Comparison of ENCODE assay signal across 32 cellular contexts in genomic region chr6:7452898-7453297, GRCh38.
"Had no signal": no experiment of that assay in that cellular context is flagged by ENCODE, and none has a peak within 500 bp of the region (broad histone marks: within the 10 kb centered on the region; RNA-seq: fewer than 3 reads in every experiment).

No MANE protein-coding gene starts in this region.

- DNase-seq: activated CD4-positive, alpha-beta memory T cell treated with anti-CD3 and anti-CD28 coated beads, Interleukin-2, amount 10 ng/mL, durations not matched to agents 7 days and 5 days; activated CD4-positive, alpha-beta T cell treated with anti-CD3 and anti-CD28 coated beads for 1 hour; activated CD4-positive, alpha-beta T cell treated with anti-CD3 and anti-CD28 coated beads for 36 hours; activated CD4-positive, alpha-beta T cell treated with anti-CD3 and anti-CD28 coated beads for 48 hours; activated CD4-positive, alpha-beta T cell treated with anti-CD3 and anti-CD28 coated beads, Interleukin-2, amount 10 ng/mL, durations not matched to agents 7 days and 5 days; activated CD4-positive, alpha-beta T cell treated with anti-CD3 and anti-CD28 coated beads, Interleukin-2, amount 50 U/mL, for 48 hours; activated CD4-positive, CD25-positive, alpha-beta regulatory T cell; activated CD8-positive, alpha-beta memory T cell treated with anti-CD3 and anti-CD28 coated beads for 24 hours; activated CD8-positive, alpha-beta memory T cell treated with anti-CD3 and anti-CD28 coated beads, Interleukin-2, amount 10 ng/mL, durations not matched to agents 7 days and 5 days; activated CD8-positive, alpha-beta memory T cell treated with anti-CD3 and anti-CD28 coated beads, Interleukin-2, amount 50 U/mL, for 48 hours; activated CD8-positive, alpha-beta T cell treated with anti-CD3 and anti-CD28 coated beads, Interleukin-2, amount 10 ng/mL, durations not matched to agents 7 days and 5 days; activated effector memory CD4-positive, alpha-beta T cell treated with Interleukin-2 at 50 U/mL for 16 hours; activated gamma-delta T cell; activated naive CD4-positive, alpha-beta T cell treated with anti-CD3 and anti-CD28 coated beads, Interleukin-2, amount 10 ng/mL, durations not matched to agents 7 days and 5 days; activated naive CD4-positive, alpha-beta T cell treated with Interleukin-2 at 50 U/mL for 16 hours; activated naive CD8-positive, alpha-beta T cell treated with anti-CD3 and anti-CD28 coated beads, Interleukin-2, amount 10 ng/mL, durations not matched to agents 7 days and 5 days; activated naive CD8-positive, alpha-beta T cell treated with anti-CD3 and anti-CD28 coated beads, Interleukin-2, amount 50 U/mL, for 24 hours; activated T-cell treated with anti-CD3 and anti-CD28 coated beads, Interleukin-2, amount 50 U/mL, for 24 hours; activated T-cell treated with anti-CD3 and anti-CD28 coated beads, Interleukin-2, amount 50 U/mL, for 48 hours; amygdala; anterior cingulate cortex; body of pancreas; brain microvascular endothelial cell; central memory CD4-positive, alpha-beta T cell; T-helper 1 cell; T-helper 2 cell; T-helper 9 cell had no signal

- H3K27ac ChIP-seq: body of pancreas, brain microvascular endothelial cell, breast epithelium, VCaP had no signal

- H3K4me1 ChIP-seq: body of pancreas, breast epithelium had no signal

- ATAC-seq: activated CD4-positive, alpha-beta T cell treated with anti-CD3 and anti-CD28 coated beads for 36 hours; activated CD4-positive, CD25-positive, alpha-beta regulatory T cell treated with anti-CD3 and anti-CD28 coated beads, Interleukin-2, amount 50 U/mL, for 24 hours; activated CD8-positive, alpha-beta memory T cell treated with anti-CD3 and anti-CD28 coated beads, Interleukin-2, amount 10 ng/mL, durations not matched to agents 7 days and 5 days; activated CD8-positive, alpha-beta T cell treated with anti-CD3 and anti-CD28 coated beads, Interleukin-2, amount 10 ng/mL, durations not matched to agents 7 days and 5 days; activated naive CD8-positive, alpha-beta T cell treated with anti-CD3 and anti-CD28 coated beads, Interleukin-2, amount 50 U/mL, for 24 hours; body of pancreas had no signal

- H3K27me3 ChIP-seq: body of pancreas, brain microvascular endothelial cell, breast epithelium had no signal

- H3K36me3 ChIP-seq: brain microvascular endothelial cell, breast epithelium had no signal

- H3K4me3 ChIP-seq: body of pancreas, breast epithelium had no signal

- H3K9me3 ChIP-seq: body of pancreas, breast epithelium had no signal

- FAIRE-seq: astrocyte, TTC549 had no signal
